Comparison of ENCODE assay signal across 5 cellular contexts in genomic region chr11:70168405-70168754, GRCh38.
"Had no signal": no experiment of that assay in that cellular context is flagged by ENCODE, and none has a peak within 500 bp of the region (broad histone marks: within the 10 kb centered on the region; RNA-seq: fewer than 3 reads in every experiment).

No MANE protein-coding gene starts in this region.

- DNase-seq: H9, HCEC 1CT, IMR-90, KBM-7 had no signal

- H2AFZ ChIP-seq: GM23338 had no signal

- H3K4me3 ChIP-seq: GM23338 had no signal

- H3K4me2 ChIP-seq: GM23338 had no signal
